In genomic region chr5:6518298-6519057, GRCh38 we compare ENCODE assay signal across 2 cellular contexts.
TF ChIP-seq lines count a peak whose summit lies in the region.

No MANE protein-coding gene starts in this region.

TF ChIP-seq in liver, 16 proteins besides CTCF, POLR2A, EP300 and RAD21 (continued from another document):
- TF ChIP-seq REST (IDR thresholded peaks at IDR 0.05) (no peak), EGR1 (IDR thresholded peaks at IDR 0.05; ENCODE audit: low read depth in 2 of 2) (no peak), YY1 (IDR thresholded peaks at IDR 0.05) (no peak), SP1 (IDR thresholded peaks at IDR 0.05) (no peak), MAX (IDR thresholded peaks at IDR 0.05) (no peak), ATF3 (IDR thresholded peaks at IDR 0.05) (no peak), HNF4G (IDR thresholded peaks at IDR 0.05) (no peak), TAF1 (conservative IDR thresholded peaks at IDR 0.05) (no peak), GABPA (IDR thresholded peaks at IDR 0.05 in 1 of 2, conservative IDR thresholded peaks at IDR 0.05 in 1 of 2) (no peak)

TF ChIP-seq in HepG2, 621 proteins besides CTCF, POLR2A, EP300 and RAD21:
- TF ChIP-seq ZNF318 (CRISPR knock-in tag; IDR thresholded peaks at IDR 0.05) (no peak), MATR3 (CRISPR knock-in tag; IDR thresholded peaks at IDR 0.05) (no peak), ZNF33A (CRISPR knock-in tag; IDR thresholded peaks at IDR 0.05; ENCODE audit: borderline replicate concordance) (no peak), ARID5B (CRISPR knock-in tag; IDR thresholded peaks at IDR 0.05) (no peak), ZNF589 (CRISPR knock-in tag; conservative IDR thresholded peaks at IDR 0.05) (no peak), NFKBIZ (CRISPR knock-in tag; IDR thresholded peaks at IDR 0.05) (no peak), NR3C1 (CRISPR knock-in tag; IDR thresholded peaks at IDR 0.05) (no peak), ATM (IDR thresholded peaks at IDR 0.05; ENCODE audit: borderline replicate concordance) (no peak), ZNF773 (CRISPR knock-in tag; IDR thresholded peaks at IDR 0.05; ENCODE audit: borderline replicate concordance) (no peak), ZSCAN31 (CRISPR knock-in tag; IDR thresholded peaks at IDR 0.05; ENCODE audit: low read depth) (no peak), GABPB1 (CRISPR knock-in tag; IDR thresholded peaks at IDR 0.05) (no peak), SUZ12 (IDR thresholded peaks at IDR 0.05; ENCODE audit: low read depth, low read length) (no peak), ZBTB43 (CRISPR knock-in tag; conservative IDR thresholded peaks at IDR 0.05) (no peak), ZSCAN21 (CRISPR knock-in tag; IDR thresholded peaks at IDR 0.05; ENCODE audit: borderline replicate concordance) (no peak), DBP (CRISPR knock-in tag; IDR thresholded peaks at IDR 0.05; ENCODE audit: not compliant biosample characterization) (no peak)
